17 cellular contexts compared by ENCODE assay signal in genomic region chr10:34415039-34415438, GRCh38.
DNase-seq lines count a peak whose midpoint lies in the region; ATAC-seq, FAIRE-seq and TF ChIP-seq lines count a peak whose summit lies in the region.
"Had no signal": no experiment of that assay in that cellular context is flagged by ENCODE, and none has a peak within 500 bp of the region (broad histone marks: within the 10 kb centered on the region; RNA-seq: fewer than 3 reads in every experiment).

No MANE protein-coding gene starts in this region.

- no peaks in the 10 kb centered on the region for H3K27me3 ChIP-seq in GM12878 (replicated peaks in 1 of 2; ENCODE audit: control insufficient read depth in 2 of 2, insufficient read depth in 2 of 2, low read length in 1 of 2)
- H3K27me3 ChIP-seq in GM23338 (ENCODE audit: insufficient read depth) = no peaks in the 10 kb centered on the region
- H3K27me3 ChIP-seq: BLaER1 had no signal

- no peaks in the 10 kb centered on the region for H3K9me2 ChIP-seq in GM23338 (ENCODE audit: insufficient read depth)

- H4K20me1 ChIP-seq in GM12878 (ENCODE audit: control insufficient read depth, insufficient read depth) (no peaks in the 10 kb centered on the region), GM23338 (replicated peaks; ENCODE audit: insufficient read depth) (no peaks in the 10 kb centered on the region)
- H4K20me1 ChIP-seq: BLaER1 had no signal

- ATAC-seq in GM12878 = no peak
- ATAC-seq in GM23338 = no peak
- ATAC-seq: CD8-positive, alpha-beta T cell had no signal

- H3K9ac ChIP-seq in GM12878 (ENCODE audit: control insufficient read depth, insufficient read depth, low read length) = no peak overlapping the region
- H3K9ac ChIP-seq: BLaER1 had no signal

- H3K9me3 Mint-ChIP-seq in GM23338 = no peaks in the 10 kb centered on the region
- H3K9me3 Mint-ChIP-seq: CD8-positive, alpha-beta T cell; H9 had no signal

- BruUV-seq in GM12878 (replicated peaks; lab: Mats Ljungman, UMichigan) = no TSS peak

- no peak for FAIRE-seq in GM12878 (lab: Jason Lieb, UNC)
- FAIRE-seq: A204.1, G401.6, GM12892, GM18507 had no signal

- TF ChIP-seq RAD21 in GM12878 (IDR thresholded peaks at IDR 0.05; ENCODE audit: insufficient read depth, low read depth, low read length) = no peak

- H3K4me3 Mint-ChIP-seq in GM23338 = no peak overlapping the region
- H3K4me3 Mint-ChIP-seq: CD8-positive, alpha-beta T cell; H9 had no signal

- H3K4me2 ChIP-seq in GM12878 (ENCODE audit: control insufficient read depth, insufficient read depth) (no peak overlapping the region), GM23338 (no peak overlapping the region)
- H3K4me2 ChIP-seq: BLaER1 had no signal

- H3K27ac ChIP-seq in C4-2B (peak overlapping the region; percentile 45; the same call in 1 of the 2 replicates), GM12878 (ENCODE audit: control insufficient read depth, insufficient read depth) (no peak overlapping the region), GM23338 (ENCODE audit: low read depth) (no peak overlapping the region)
- H3K27ac ChIP-seq: BLaER1 had no signal

- no peaks in the 10 kb centered on the region for H3K36me3 Mint-ChIP-seq in GM23338 (ENCODE audit: low read depth)
- H3K36me3 Mint-ChIP-seq: CD8-positive, alpha-beta T cell had no signal

- H3K27me3 Mint-ChIP-seq in GM23338 (ENCODE audit: insufficient read depth, low read depth, poor library complexity) = no peaks in the 10 kb centered on the region

- H2AFZ ChIP-seq in GM12878 (ENCODE audit: control insufficient read depth, low read depth, low read length) = no peak overlapping the region
- no peak overlapping the region for H2AFZ ChIP-seq in GM23338

- H3K36me3 ChIP-seq in GM12878 (ENCODE audit: control insufficient read depth in 2 of 2, insufficient read depth in 2 of 2, low read length in 1 of 2) (no peaks in the 10 kb centered on the region), GM23338 (ENCODE audit: insufficient read depth) (no peaks in the 10 kb centered on the region)
- H3K36me3 ChIP-seq: BLaER1 had no signal

- no peaks in the 10 kb centered on the region; the same call in 1 of the 2 replicates for H3K4me1 ChIP-seq in GM12878 (ENCODE audit: control insufficient read depth, insufficient read depth, low read length)
- peaks cover 43% of the 10 kb centered on the region for H3K4me1 ChIP-seq in GM23338 (ENCODE audit: insufficient read depth)
- H3K4me1 ChIP-seq: BLaER1 had no signal

- no peaks in the 10 kb centered on the region for H3K9me3 ChIP-seq in GM12878 (replicated peaks; ENCODE audit: control insufficient read depth, insufficient read depth, low read length)
- H3K9me3 ChIP-seq: BLaER1 had no signal

- in situ Hi-C loops in GM12878 (cut with MboI) = no loop called here

- SMC1A ChIA-PET in GM12878 (lab: Charles Lee; ENCODE audit: uncharacterized antibody, unreplicated experiment) = no interaction called here

- WGBS in GM12878 (ENCODE audit: insufficient coverage, insufficient replicate concordance, low lambda C conversion rate, missing lambda C conversion rate) = 50% methylated on average over 4 of the region's 4 CpGs

- H3K27ac Mint-ChIP-seq in GM23338 = no peak overlapping the region; the same call in 1 of the 2 replicates
- H3K27ac Mint-ChIP-seq: CD8-positive, alpha-beta T cell; H9 had no signal

- H3K79me2 ChIP-seq in GM12878 (ENCODE audit: control insufficient read depth, insufficient read depth, low read length) (no peaks in the 10 kb centered on the region), GM23338 (replicated peaks; ENCODE audit: insufficient read depth) (peaks cover 6% of the 10 kb centered on the region)

- DNase-seq in HT-29 (ENCODE audit: low spot score) = peak; percentile 9
- no peak for DNase-seq in GM12878 (ENCODE audit: low read depth, low spot score)
- DNase-seq in renal cortical epithelial cell (ENCODE audit: low read depth) = peak; percentile 40
- DNase-seq in SW 1271 (lab: John Stamatoyannopoulos, UW) = no peak
- no peak for DNase-seq in GM23338 (ENCODE audit: low spot score)
- DNase-seq in hippocampal formation (lab: John Stamatoyannopoulos, UW) = no peak
- DNase-seq: Calu3; CD8-positive, alpha-beta T cell; GOT3; H9; KG1 had no signal

- H3K4me1 Mint-ChIP-seq in GM23338 = peaks cover 57% of the 10 kb centered on the region

- intact Hi-C loops in GM12878 (cut with micrococcal nuclease; ENCODE audit: unreplicated experiment) = loop anchor here (5.0 kb wide), 1 partner anchor 122 kb away; no protein-coding TSS in a partner anchor

- no peaks in the 10 kb centered on the region for H3F3A ChIP-seq in GM23338 (replicated peaks; ENCODE audit: low read depth)

- CTCF ChIA-PET in GM12878 (lab: Yijun Ruan, JAX) = no interaction called here

- no peak for TF ChIP-seq EP300 in GM12878 (IDR thresholded peaks at IDR 0.05; ENCODE audit: borderline replicate concordance in 1 of 2, control insufficient read depth in 1 of 2, low read depth in 2 of 2, low read length in 2 of 2)

- no peak overlapping the region for H3K4me3 ChIP-seq in GM12878
- H3K4me3 ChIP-seq in GM23338 = no peak overlapping the region
- H3K4me3 ChIP-seq: BLaER1 had no signal

- POLR2A ChIA-PET in GM12878 (lab: Charles Lee) = no interaction called here

- TF ChIP-seq POLR2A in GM12878 (IDR thresholded peaks at IDR 0.05; ENCODE audit: low read depth, low read length) = no peak

- TF ChIP-seq CTCF in C4-2B (conservative IDR thresholded peaks at IDR 0.05) = no peak
- no peak for TF ChIP-seq CTCF in GM12878 (IDR thresholded peaks at IDR 0.05 in 2 of 3, conservative IDR thresholded peaks at IDR 0.05 in 1 of 3; ENCODE audit: control insufficient read depth in 2 of 3, extremely low read depth in 1 of 3, insufficient read depth in 1 of 3, low read depth in 3 of 3, low read length in 3 of 3)
- no peak for TF ChIP-seq CTCF in GM23338 (conservative IDR thresholded peaks at IDR 0.05; ENCODE audit: low read depth in 2 of 2)

- RAD21 ChIA-PET in GM12878 (lab: Charles Lee; ENCODE audit: unreplicated experiment) = no interaction called here

TF ChIP-seq in GM12878, 131 proteins besides CTCF, POLR2A, EP300 and RAD21:
- TF ChIP-seq LARP7 (IDR thresholded peaks at IDR 0.05) (no peak), MLLT1 (IDR thresholded peaks at IDR 0.05) (0 out of 2 replicates have a peak, but pooled peaks have one; percentile 3)

TF ChIP-seq in GM23338, 12 proteins besides CTCF, POLR2A, EP300 and RAD21:
- no peak for TF ChIP-seq EZH2 (IDR thresholded peaks at IDR 0.05; ENCODE audit: low read depth, unreplicated experiment)
- TF ChIP-seq POLR2AphosphoS5 (IDR thresholded peaks at IDR 0.05; ENCODE audit: low read depth) = no peak
- no peak for TF ChIP-seq NANOG (IDR thresholded peaks at IDR 0.05; ENCODE audit: borderline replicate concordance)
- TF ChIP-seq STAT1 (IDR thresholded peaks at IDR 0.05; ENCODE audit: unreplicated experiment) = no peak
- TF ChIP-seq REST (IDR thresholded peaks at IDR 0.05; ENCODE audit: unreplicated experiment) = no peak

Comparison
In these comparisons a context has a peak if more than half of its experiments do, and no peak if none do; other contexts are left out.
1. DNase-seq: peak in HT-29 (single experiment) and renal cortical epithelial cell (single experiment); none in GM12878 (single experiment), SW 1271 (0 of 2), GM23338 (single experiment) and hippocampal formation (0 of 2).